8 cellular contexts compared by ENCODE assay signal in genomic region chr19:56477429-56478338, GRCh38. TPM values are rescaled to one million over a fixed set of nuclear protein-coding genes. Genes with fewer than 3 reads are reported as not detected.
DNase-seq lines count a peak whose midpoint lies in the region; ATAC-seq and TF ChIP-seq lines count a peak whose summit lies in the region.

No MANE protein-coding gene starts in this region.

- peaks cover 5% of the 10 kb centered on the region for H3K36me3 Mint-ChIP-seq in nephron (ENCODE audit: low read depth)

- H3K9me3 ChIP-seq in stomach = peaks cover 8 to 100% (median 72%) of the 10 kb centered on the region in 4 donors

- H3K27me3 Mint-ChIP-seq in nephron (ENCODE audit: low read depth) = no peaks in the 10 kb centered on the region

- H3K4me3 Mint-ChIP-seq in nephron = peak overlapping the region; percentile 10 to 63 (median 60)

- peaks cover 0 to 21% (median 14%) of the 10 kb centered on the region in 3 donors for H3K27me3 ChIP-seq in stomach

- H3K4me1 ChIP-seq in stomach = peaks cover 0 to 22% (median 14%) of the 10 kb centered on the region in 4 donors

- no peak for TF ChIP-seq EP300 in stomach (IDR thresholded peaks at IDR 0.05)

- H3K27ac Mint-ChIP-seq in nephron = no peak overlapping the region

- peak overlapping the region; percentile 64 to 88 (median 71) for H3K27ac ChIP-seq in stomach

- intact Hi-C loops in stomach (cut with DNase I; ENCODE audit: low total_unique reads) = no loop called here

- H3K4me3 ChIP-seq in foreskin fibroblast (ENCODE audit: low read depth in 1 of 2, low read length in 2 of 2) (peak overlapping the region; percentile 65 to 79), stomach (peak overlapping the region; percentile 53 to 71 (median 59))

- TF ChIP-seq CTCF in foreskin fibroblast (IDR thresholded peaks at IDR 0.05; ENCODE audit: low read depth, low read length) (no peak), nephron (IDR thresholded peaks at IDR 0.05; ENCODE audit: unreplicated experiment in 3 of 3) (no peak), stomach (IDR thresholded peaks at IDR 0.05) (no peak)

- WGBS in stomach, 5 donors = 0 to 11% (median 3%) methylated on average over 13 to 80 of the region's 80 CpGs

- peaks cover 65% of the 10 kb centered on the region for H3K9me3 Mint-ChIP-seq in nephron

- no peak for ATAC-seq in GM18858 (IDR thresholded peaks at IDR 0.05; ENCODE audit: unreplicated experiment)
- ATAC-seq in HG03095 (IDR thresholded peaks at IDR 0.05; ENCODE audit: unreplicated experiment) = no peak

- H3K36me3 ChIP-seq in stomach = peaks cover 0 to 36% (median 5%) of the 10 kb centered on the region in 4 donors

- DNase-seq in DMS79 treated with DMSO at 0.1 percent for 48 hours (lab: John Stamatoyannopoulos, UW) (peak; percentile 75), NCI-H774 (lab: John Stamatoyannopoulos, UW) (peak; percentile 73), foreskin fibroblast (peak; percentile 94 to 98), stomach (peak; percentile 59)
- peak; percentile 50 for DNase-seq in activated gamma-delta T cell treated with anti-CD3 and anti-CD28 coated beads, Interleukin-2, amount 50 U/mL, for 16 hours (ENCODE audit: low read depth)

- TF ChIP-seq POLR2A in stomach (IDR thresholded peaks at IDR 0.05) = no peak

- H3K4me1 Mint-ChIP-seq in nephron = no peaks in the 10 kb centered on the region

RNA-seq across cellular contexts. Expression of gene ZNF667, which starts 0.5 kb away (rescaled TPM):
- total RNA-seq in stomach = 1 to 10 TPM in 3 of 5 donors, not detected in 2; 1.3 to 7.9 (median 5.4) TPM
- polyA plus RNA-seq in stomach = 1 to 10 TPM in 2 of 3 donors, under 1 TPM in 1; 0.75 to 4.9 (median 2.5) TPM

RNA-seq across cellular contexts. Expression of gene ZNF471, which starts 30.0 kb away (rescaled TPM):
- total RNA-seq in stomach = 1 to 10 TPM in 4 of 5 donors, under 1 TPM in 1; 0.58 to 9.7 (median 1.8) TPM
- 1 to 10 TPM in 2 of 3 donors, under 1 TPM in 1; 1.00 to 2.8 (median 1.8) TPM for polyA plus RNA-seq in stomach
